9 cellular contexts compared by ENCODE assay signal in the genomic region with DNA sequence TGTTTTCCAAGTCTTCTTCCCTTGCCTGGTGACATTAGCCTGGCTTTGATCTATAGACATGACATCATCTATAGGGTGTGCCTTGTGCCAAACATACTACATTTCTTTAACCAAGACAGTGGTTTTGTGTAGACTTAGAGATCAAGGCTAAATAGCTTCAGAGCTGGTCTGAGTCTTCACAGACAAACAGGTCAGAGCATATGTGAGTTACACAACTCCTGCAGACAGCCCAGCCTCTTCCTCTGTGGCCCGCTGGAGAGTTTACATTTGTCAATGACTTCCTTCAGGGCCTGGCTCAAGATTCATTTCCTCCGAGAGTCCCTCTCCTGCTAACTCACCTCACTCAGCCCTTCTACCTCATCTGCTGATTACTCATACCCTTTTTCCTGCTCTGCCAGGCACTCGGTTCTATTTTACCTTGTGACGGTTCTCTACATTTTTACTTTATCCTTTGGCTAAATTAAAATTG.
DNase-seq lines count a peak whose midpoint lies in the region; ATAC-seq and TF ChIP-seq lines count a peak whose summit lies in the region.
"Had no signal": no experiment of that assay in that cellular context is flagged by ENCODE, and none has a peak within 500 bp of the region (broad histone marks: within the 10 kb centered on the region; RNA-seq: fewer than 3 reads in every experiment).

No MANE protein-coding gene starts in this region.

- no peak for TF ChIP-seq CTCF in Caco-2 (IDR thresholded peaks at IDR 0.05; ENCODE audit: insufficient read depth in 1 of 2, low read depth in 1 of 2, low read length in 1 of 2, severe bottlenecking in 1 of 2, unreplicated experiment in 1 of 2)

- H3K27ac Mint-ChIP-seq in Caco-2 (ENCODE audit: unreplicated experiment): no peak overlapping the region

- H3K9me3 Mint-ChIP-seq in Caco-2 (ENCODE audit: unreplicated experiment): no peaks in the 10 kb centered on the region

- no peak overlapping the region for H3K4me3 Mint-ChIP-seq in Caco-2 (ENCODE audit: unreplicated experiment)

- H3K4me2 ChIP-seq in BLaER1: peak overlapping the region; percentile 2

- no peaks in the 10 kb centered on the region for H3K36me3 Mint-ChIP-seq in Caco-2 (ENCODE audit: insufficient read depth, unreplicated experiment)

- H4K20me1 ChIP-seq in BLaER1: no peaks in the 10 kb centered on the region

- no peaks in the 10 kb centered on the region for H3K27me3 Mint-ChIP-seq in Caco-2 (ENCODE audit: insufficient read depth, unreplicated experiment)

- POLR2A ChIA-PET in Caco-2 (lab: Charles Lee): no interaction called here

- H3K27ac ChIP-seq in BLaER1: no peak overlapping the region

- ATAC-seq in left cardiac atrium (peak; percentile 61 to 89), GM18858 (IDR thresholded peaks at IDR 0.05; ENCODE audit: unreplicated experiment) (no peak), HG02870 (IDR thresholded peaks at IDR 0.05; ENCODE audit: unreplicated experiment) (no peak)
- ATAC-seq: body of pancreas had no signal

- H3K4me3 ChIP-seq in BLaER1: no peak overlapping the region
- no peak overlapping the region for H3K4me3 ChIP-seq in Caco-2 (ENCODE audit: low read depth, low read length)
- H3K4me3 ChIP-seq: body of pancreas had no signal

- H3K9me3 ChIP-seq in BLaER1 (0 out of 2 replicates have a peak, but pooled peaks cover 2% of the 10 kb centered on the region), Caco-2 (no peaks in the 10 kb centered on the region)
- H3K9me3 ChIP-seq: body of pancreas had no signal

- no TSS peak for BruUV-seq in Caco-2 (replicated peaks; lab: Mats Ljungman, UMichigan)

- CTCF ChIA-PET in Caco-2 (lab: Charles Lee): no interaction called here

- H3K4me1 Mint-ChIP-seq in Caco-2 (ENCODE audit: low read depth, unreplicated experiment): no peaks in the 10 kb centered on the region

- H3K4me1 ChIP-seq in BLaER1 (peaks cover 11% of the 10 kb centered on the region; the same call in 1 of the 2 replicates), Caco-2 (0 out of 2 replicates have a peak, but pooled peaks cover 3% of the 10 kb centered on the region)
- H3K4me1 ChIP-seq: body of pancreas had no signal

- H3K27me3 ChIP-seq in BLaER1 (no peaks in the 10 kb centered on the region), Caco-2 (replicated peaks; ENCODE audit: control insufficient read depth, insufficient read depth, low read length) (no peaks in the 10 kb centered on the region)
- H3K27me3 ChIP-seq: body of pancreas had no signal

- peak; percentile 61 for DNase-seq in KG1 (lab: John Stamatoyannopoulos, UW)
- peak; percentile 19 for DNase-seq in activated CD8-positive, alpha-beta memory T cell treated with anti-CD3 and anti-CD28 coated beads, Interleukin-2, amount 50 U/mL, for 4 hours
- DNase-seq in left cardiac atrium: peak; percentile 45
- DNase-seq in stimulated activated CD8-positive, alpha-beta memory T cell treated with anti-CD3 and anti-CD28 coated beads, Interleukin-4, amount 100 ng/mL, for 48 hours: peak; percentile 29
- DNase-seq in Caco-2: no peak

- intact Hi-C loops in left cardiac atrium (cut with DNase I): no loop called here
- intact Hi-C loops in Caco-2 (cut with micrococcal nuclease; ENCODE audit: unreplicated experiment): no loop called here

- no peaks in the 10 kb centered on the region for H3K36me3 ChIP-seq in BLaER1
- H3K36me3 ChIP-seq in Caco-2 (ENCODE audit: control insufficient read depth, insufficient read depth, low read length): no peaks in the 10 kb centered on the region

- H3K9ac ChIP-seq in BLaER1: no peak overlapping the region

Comparison
In these comparisons a context has a peak if more than half of its experiments do, and no peak if none do; other contexts are left out.
1. DNase-seq: peak in KG1 (single experiment), activated CD8-positive, alpha-beta memory T cell treated with anti-CD3 and anti-CD28 coated beads, Interleukin-2, amount 50 U/mL, for 4 hours (single experiment), left cardiac atrium (single experiment) and stimulated activated CD8-positive, alpha-beta memory T cell treated with anti-CD3 and anti-CD28 coated beads, Interleukin-4, amount 100 ng/mL, for 48 hours (single experiment); none in Caco-2 (0 of 2).
2. ATAC-seq: peak in left cardiac atrium (2 of 2); none in GM18858 (single experiment) and HG02870 (single experiment).